ENCODE assay signal across 12 cellular contexts in genomic region chr10:123945506-123945905, GRCh38. TPM values are rescaled to one million over a fixed set of nuclear protein-coding genes. Genes with fewer than 3 reads are reported as not detected.
DNase-seq lines count a peak whose midpoint lies in the region; ATAC-seq, FAIRE-seq and TF ChIP-seq lines count a peak whose summit lies in the region.
"Had no signal": no experiment of that assay in that cellular context is flagged by ENCODE, and none has a peak within 500 bp of the region (broad histone marks: within the 10 kb centered on the region; RNA-seq: fewer than 3 reads in every experiment).

No MANE protein-coding gene starts in this region.

- peak; percentile 36 for DNase-seq in ACHN
- peak; percentile 14 for DNase-seq in GM12865 (ENCODE audit: low read depth)
- peak; percentile 37 for DNase-seq in RCC 7860 (ENCODE audit: low spot score)
- peak; percentile 37 for DNase-seq in hepatocyte (ENCODE audit: low spot score)
- DNase-seq in KG1 (lab: John Stamatoyannopoulos, UW): no peak
- DNase-seq in stimulated activated CD4-positive, alpha-beta T cell treated with anti-CD3 and anti-CD28 coated beads, Interleukin-4, amount 100 ng/mL, for 24 hours: no peak
- no peak for DNase-seq in pancreas
- DNase-seq: GOT3, Kasumi-1, retina had no signal

- H3K79me2 ChIP-seq in hepatocyte: no peaks in the 10 kb centered on the region

- no peak for TF ChIP-seq CTCF in GM12865 (IDR thresholded peaks at IDR 0.05; ENCODE audit: insufficient read depth, low read depth, low read length, missing control alignments)
- TF ChIP-seq CTCF in hepatocyte (IDR thresholded peaks at IDR 0.05; ENCODE audit: poor library complexity): no peak
- TF ChIP-seq CTCF in pancreas (IDR thresholded peaks at IDR 0.05): no peak

- H3K9me3 ChIP-seq in hepatocyte (ENCODE audit: low read depth) (no peaks in the 10 kb centered on the region), pancreas (no peaks in the 10 kb centered on the region)

- no peaks in the 10 kb centered on the region for H4K20me1 ChIP-seq in hepatocyte (ENCODE audit: insufficient read depth, poor library complexity, severe bottlenecking)

- H2AFZ ChIP-seq in hepatocyte: peak overlapping the region; percentile 60

- no peak for ATAC-seq in HG03565 (IDR thresholded peaks at IDR 0.05; ENCODE audit: unreplicated experiment)
- ATAC-seq in pancreas: no peak

- H3K9me2 ChIP-seq in hepatocyte (replicated peaks; ENCODE audit: insufficient read depth): no peaks in the 10 kb centered on the region

- no peaks in the 10 kb centered on the region for H3K4me1 ChIP-seq in hepatocyte (ENCODE audit: insufficient read depth)
- no peaks in the 10 kb centered on the region for H3K4me1 ChIP-seq in pancreas

- H3K36me3 ChIP-seq in hepatocyte (replicated peaks; ENCODE audit: insufficient read depth, low read depth) (no peaks in the 10 kb centered on the region), pancreas (no peaks in the 10 kb centered on the region)

- no peak overlapping the region for H3K27ac ChIP-seq in hepatocyte
- no peak overlapping the region for H3K27ac ChIP-seq in pancreas

- H3K4me2 ChIP-seq in hepatocyte: no peak overlapping the region

- H3K4me3 ChIP-seq in GM12865 (ENCODE audit: low read depth, low read length) (no peak overlapping the region), hepatocyte (no peak overlapping the region), pancreas (no peak overlapping the region)

- intact Hi-C loops in pancreas (cut with DNase I): no loop called here

- H3K27me3 ChIP-seq in hepatocyte (no peaks in the 10 kb centered on the region), pancreas (no peaks in the 10 kb centered on the region)

- 49% methylated on average over 3 of the region's 3 CpGs for WGBS in hepatocyte (ENCODE audit: low lambda C conversion rate, missing lambda C conversion rate)
- 36 to 50% methylated on average over 3 of the region's 3 CpGs for WGBS in pancreas, 2 donors

- in situ Hi-C loops in ACHN (cut with HindIII; ENCODE audit: low pct_ligation_motif_present, low pct_unique_long_range_greater_than_20kb, low sequenced_read_pairs): no loop called here

- FAIRE-seq in RCC 7860 (lab: Jason Lieb, UNC) (no peak), pancreas (lab: Jason Lieb, UNC) (no peak)
- FAIRE-seq: G401.6 had no signal

RNA-seq across cellular contexts. Expression of gene CPXM2, which starts 53.9 kb away (rescaled TPM):
- total RNA-seq in hepatocyte (4.9 and 5.3 TPM in 2 replicates), pancreas (1 to 10 TPM in 3 of 6 donors, under 1 TPM in 3; 0.46 to 3.9 (median 1.5) TPM)
- polyA plus RNA-seq in hepatocyte (0.88 and 3.7 TPM in 2 replicates), pancreas (1 to 10 TPM; 1.1 to 1.2 TPM)

Comparison
In these comparisons a context has a peak if more than half of its experiments do, and no peak if none do; other contexts are left out.
1. DNase-seq: peak in ACHN (single experiment), GM12865 (single experiment), RCC 7860 (single experiment) and hepatocyte (single experiment); none in KG1 (single experiment), stimulated activated CD4-positive, alpha-beta T cell treated with anti-CD3 and anti-CD28 coated beads, Interleukin-4, amount 100 ng/mL, for 24 hours (single experiment) and pancreas (0 of 6).